ENCODE assay signal across 12 cellular contexts in the genomic region with DNA sequence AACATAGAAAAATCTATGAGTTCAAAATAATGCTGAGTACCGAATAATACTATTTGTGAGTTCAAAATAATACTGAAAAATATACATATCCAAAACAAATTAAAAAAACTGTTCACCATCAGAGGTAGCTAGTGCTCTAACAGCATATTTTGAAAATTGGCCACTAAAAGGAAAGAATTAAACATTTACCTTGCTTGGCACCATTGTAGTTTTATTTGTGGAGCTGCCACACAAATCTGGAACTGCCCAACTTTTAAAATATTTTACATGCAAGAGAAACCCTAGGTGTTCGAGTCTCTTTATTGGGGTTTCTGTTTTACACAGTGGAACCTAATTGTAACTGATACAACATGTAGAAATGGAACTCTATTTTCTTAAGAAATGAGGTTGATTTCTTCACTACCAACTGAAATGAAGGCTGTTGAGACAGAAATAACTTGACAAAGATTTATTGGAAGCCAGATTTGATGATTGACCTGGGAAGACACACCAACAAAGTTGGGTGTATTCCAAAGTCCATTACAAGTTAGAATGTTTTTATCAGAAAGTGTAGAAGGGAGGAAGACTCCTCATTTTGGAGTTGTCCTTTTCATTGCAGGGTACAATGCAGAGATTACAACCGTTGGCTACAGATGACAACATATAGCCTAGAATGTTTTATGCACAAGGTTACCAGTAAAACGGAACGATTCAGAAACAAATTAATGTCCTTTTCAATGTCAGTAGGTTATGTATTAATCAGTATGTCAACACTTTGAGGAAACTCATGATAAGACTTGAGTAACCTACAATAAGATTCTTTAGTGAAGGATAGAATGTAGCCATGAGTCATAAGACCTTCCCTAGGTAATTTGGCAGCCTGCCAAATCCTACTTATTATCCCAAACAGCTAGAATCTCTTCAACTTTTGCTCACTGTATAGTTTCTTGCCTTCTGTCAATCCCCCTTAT.
A peak's percentile ranks its signal among the peaks of the same experiment; 100 is the strongest.
DNase-seq lines count a peak whose midpoint lies in the region; ATAC-seq and TF ChIP-seq lines count a peak whose summit lies in the region.
"Had no signal": no experiment of that assay in that cellular context is flagged by ENCODE, and none has a peak within 500 bp of the region (broad histone marks: within the 10 kb centered on the region; RNA-seq: fewer than 3 reads in every experiment).

No MANE protein-coding gene starts in this region.

- no peak for TF ChIP-seq CTCF in epithelial cell of esophagus (IDR thresholded peaks at IDR 0.05; ENCODE audit: insufficient read depth, low read depth, low read length, missing control alignments)
- no peak for TF ChIP-seq CTCF in omental fat pad (IDR thresholded peaks at IDR 0.05)

- in situ Hi-C loops in KBM-7 (cut with MboI; ENCODE audit: low pct_unique_long_range_greater_than_20kb, low sequenced_read_pairs): no loop called here

- intact Hi-C loops in posterior cingulate gyrus (cut with DNase I): no loop called here

- no peak overlapping the region for H3K4me3 ChIP-seq in epithelial cell of esophagus (ENCODE audit: low read length)
- H3K4me3 ChIP-seq: thoracic aorta had no signal

- ATAC-seq in omental fat pad (ENCODE audit: low FRiP score) (peak; percentile 83), HG03135 (IDR thresholded peaks at IDR 0.05; ENCODE audit: unreplicated experiment) (no peak)

- peak; percentile 7 for DNase-seq in HCEC 1CT
- peak; percentile 8 for DNase-seq in NCI-H460 (ENCODE audit: extremely low read depth, low read depth)
- peak; percentile 93 for DNase-seq in epithelial cell of esophagus (ENCODE audit: low read depth)
- DNase-seq in omental fat pad (ENCODE audit: low spot score): no peak
- no peak for DNase-seq in activated CD4-positive, CD25-positive, alpha-beta regulatory T cell treated with anti-CD3 and anti-CD28 coated beads, Interleukin-2, amount 50 U/mL, for 72 hours
- DNase-seq in KBM-7: no peak
- no peak for DNase-seq in posterior cingulate gyrus
- DNase-seq: nephron progenitor cell; SHP77 treated with DMSO at 0.1 percent for 48 hours; stimulated activated CD4-positive, alpha-beta T cell treated with anti-CD3 and anti-CD28 coated beads, Interleukin-4, amount 100 ng/mL, for 24 hours had no signal

Comparison
In these comparisons a context has a peak if more than half of its experiments do, and no peak if none do; other contexts are left out.
1. DNase-seq: peak in HCEC 1CT (single experiment), NCI-H460 (single experiment) and epithelial cell of esophagus (single experiment); none in omental fat pad (single experiment), activated CD4-positive, CD25-positive, alpha-beta regulatory T cell treated with anti-CD3 and anti-CD28 coated beads, Interleukin-2, amount 50 U/mL, for 72 hours (single experiment), KBM-7 (single experiment) and posterior cingulate gyrus (0 of 10).